1 cellular context compared by ENCODE assay signal in the genomic region with DNA sequence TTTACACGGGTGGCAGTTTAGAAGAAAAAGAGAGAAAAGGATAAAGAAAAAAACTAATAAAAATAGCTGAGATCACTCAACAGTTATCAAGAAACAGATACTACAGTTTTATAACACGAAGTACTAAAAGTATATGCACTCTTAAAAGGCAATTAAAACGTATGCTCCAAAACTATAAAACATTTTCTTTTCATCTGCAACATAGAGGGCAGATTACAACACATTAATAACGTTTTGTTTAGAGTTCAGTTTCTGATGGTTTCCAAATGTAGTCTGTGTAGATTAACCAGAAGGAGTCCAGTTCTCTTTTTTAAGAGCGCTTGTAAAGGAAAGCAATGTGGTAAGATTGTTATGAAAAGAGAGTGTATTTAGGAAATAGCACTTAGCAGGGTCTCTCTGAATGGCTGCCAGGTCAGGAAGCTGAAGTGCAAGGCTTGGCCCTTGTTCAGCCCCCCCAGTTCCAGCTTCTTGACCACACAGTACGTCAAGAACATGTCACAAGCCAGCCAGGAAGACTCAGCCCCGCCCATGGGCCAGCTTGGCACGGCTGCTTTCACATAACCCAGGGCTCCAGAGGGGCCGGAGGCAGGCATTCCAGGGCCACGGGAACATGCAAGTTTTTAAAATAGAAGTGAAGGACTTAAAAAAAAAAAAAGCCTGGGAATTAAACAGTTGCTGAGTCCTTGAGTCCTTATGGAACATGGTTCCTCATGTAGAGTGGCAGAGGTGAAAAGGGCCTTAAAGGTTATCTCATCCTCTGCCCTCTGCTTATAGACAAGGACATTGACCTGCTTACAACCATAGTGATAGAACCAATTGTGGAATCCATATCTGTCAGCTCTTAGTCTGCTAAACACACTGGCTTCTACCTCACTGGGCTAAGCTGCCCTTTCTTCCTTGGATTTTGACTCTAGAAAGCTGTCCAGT.
TF ChIP-seq lines count a peak whose summit lies in the region.

No MANE protein-coding gene starts in this region.

TF ChIP-seq in SK-N-SH, 30 proteins besides CTCF, POLR2A, EP300 and RAD21 (continued from another document):
- TF ChIP-seq, protein P1, sequence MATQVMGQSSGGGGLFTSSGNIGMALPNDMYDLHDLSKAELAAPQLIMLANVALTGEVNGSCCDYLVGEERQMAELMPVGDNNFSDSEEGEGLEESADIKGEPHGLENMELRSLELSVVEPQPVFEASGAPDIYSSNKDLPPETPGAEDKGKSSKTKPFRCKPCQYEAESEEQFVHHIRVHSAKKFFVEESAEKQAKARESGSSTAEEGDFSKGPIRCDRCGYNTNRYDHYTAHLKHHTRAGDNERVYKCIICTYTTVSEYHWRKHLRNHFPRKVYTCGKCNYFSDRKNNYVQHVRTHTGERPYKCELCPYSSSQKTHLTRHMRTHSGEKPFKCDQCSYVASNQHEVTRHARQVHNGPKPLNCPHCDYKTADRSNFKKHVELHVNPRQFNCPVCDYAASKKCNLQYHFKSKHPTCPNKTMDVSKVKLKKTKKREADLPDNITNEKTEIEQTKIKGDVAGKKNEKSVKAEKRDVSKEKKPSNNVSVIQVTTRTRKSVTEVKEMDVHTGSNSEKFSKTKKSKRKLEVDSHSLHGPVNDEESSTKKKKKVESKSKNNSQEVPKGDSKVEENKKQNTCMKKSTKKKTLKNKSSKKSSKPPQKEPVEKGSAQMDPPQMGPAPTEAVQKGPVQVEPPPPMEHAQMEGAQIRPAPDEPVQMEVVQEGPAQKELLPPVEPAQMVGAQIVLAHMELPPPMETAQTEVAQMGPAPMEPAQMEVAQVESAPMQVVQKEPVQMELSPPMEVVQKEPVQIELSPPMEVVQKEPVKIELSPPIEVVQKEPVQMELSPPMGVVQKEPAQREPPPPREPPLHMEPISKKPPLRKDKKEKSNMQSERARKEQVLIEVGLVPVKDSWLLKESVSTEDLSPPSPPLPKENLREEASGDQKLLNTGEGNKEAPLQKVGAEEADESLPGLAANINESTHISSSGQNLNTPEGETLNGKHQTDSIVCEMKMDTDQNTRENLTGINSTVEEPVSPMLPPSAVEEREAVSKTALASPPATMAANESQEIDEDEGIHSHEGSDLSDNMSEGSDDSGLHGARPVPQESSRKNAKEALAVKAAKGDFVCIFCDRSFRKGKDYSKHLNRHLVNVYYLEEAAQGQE (IDR thresholded peaks at IDR 0.05; ENCODE audit: low read depth, low read length) = peak; percentile 41; the same call in 1 of the 2 replicates
- TF ChIP-seq ELF1 (IDR thresholded peaks at IDR 0.05) = peak; percentile 46; the same call in 1 of the 2 replicates
- TF ChIP-seq NFIC (IDR thresholded peaks at IDR 0.05; ENCODE audit: borderline replicate concordance) = peak; percentile 98
- TF ChIP-seq, protein P2, sequence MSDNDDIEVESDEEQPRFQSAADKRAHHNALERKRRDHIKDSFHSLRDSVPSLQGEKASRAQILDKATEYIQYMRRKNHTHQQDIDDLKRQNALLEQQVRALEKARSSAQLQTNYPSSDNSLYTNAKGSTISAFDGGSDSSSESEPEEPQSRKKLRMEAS (IDR thresholded peaks at IDR 0.05; ENCODE audit: low read depth) = peak; percentile 80; the same call in 1 of the 2 replicates
- TF ChIP-seq GABPA (IDR thresholded peaks at IDR 0.05; ENCODE audit: low read depth) = 0 out of 2 replicates have a peak, but pooled peaks have one; percentile 24
- TF ChIP-seq RXRA (IDR thresholded peaks at IDR 0.05; ENCODE audit: borderline replicate concordance, low read depth) = peak; percentile 82; the same call in 1 of the 2 replicates
- no peak for TF ChIP-seq MXI1 (IDR thresholded peaks at IDR 0.05; ENCODE audit: low read depth, low read length)
- TF ChIP-seq POLR2AphosphoS5 (IDR thresholded peaks at IDR 0.05; ENCODE audit: low read depth, low read length) = peak; percentile 86
- TF ChIP-seq GATA2 (CRISPR knock-in tag; IDR thresholded peaks at IDR 0.05) = no peak
- peak; percentile 71 for TF ChIP-seq JUND (IDR thresholded peaks at IDR 0.05)
- peak; percentile 86 for TF ChIP-seq TEAD4 (IDR thresholded peaks at IDR 0.05; ENCODE audit: borderline replicate concordance, insufficient read depth)
- TF ChIP-seq, protein P3, sequence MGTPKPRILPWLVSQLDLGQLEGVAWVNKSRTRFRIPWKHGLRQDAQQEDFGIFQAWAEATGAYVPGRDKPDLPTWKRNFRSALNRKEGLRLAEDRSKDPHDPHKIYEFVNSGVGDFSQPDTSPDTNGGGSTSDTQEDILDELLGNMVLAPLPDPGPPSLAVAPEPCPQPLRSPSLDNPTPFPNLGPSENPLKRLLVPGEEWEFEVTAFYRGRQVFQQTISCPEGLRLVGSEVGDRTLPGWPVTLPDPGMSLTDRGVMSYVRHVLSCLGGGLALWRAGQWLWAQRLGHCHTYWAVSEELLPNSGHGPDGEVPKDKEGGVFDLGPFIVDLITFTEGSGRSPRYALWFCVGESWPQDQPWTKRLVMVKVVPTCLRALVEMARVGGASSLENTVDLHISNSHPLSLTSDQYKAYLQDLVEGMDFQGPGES (IDR thresholded peaks at IDR 0.05; ENCODE audit: low read depth, low read length) = no peak
- TF ChIP-seq TCF12 (IDR thresholded peaks at IDR 0.05) = peak; percentile 93
- TF ChIP-seq SMC3 (IDR thresholded peaks at IDR 0.05; ENCODE audit: low read depth, low read length) = peak; percentile 14; the same call in 1 of the 2 replicates
